In the genomic region with DNA sequence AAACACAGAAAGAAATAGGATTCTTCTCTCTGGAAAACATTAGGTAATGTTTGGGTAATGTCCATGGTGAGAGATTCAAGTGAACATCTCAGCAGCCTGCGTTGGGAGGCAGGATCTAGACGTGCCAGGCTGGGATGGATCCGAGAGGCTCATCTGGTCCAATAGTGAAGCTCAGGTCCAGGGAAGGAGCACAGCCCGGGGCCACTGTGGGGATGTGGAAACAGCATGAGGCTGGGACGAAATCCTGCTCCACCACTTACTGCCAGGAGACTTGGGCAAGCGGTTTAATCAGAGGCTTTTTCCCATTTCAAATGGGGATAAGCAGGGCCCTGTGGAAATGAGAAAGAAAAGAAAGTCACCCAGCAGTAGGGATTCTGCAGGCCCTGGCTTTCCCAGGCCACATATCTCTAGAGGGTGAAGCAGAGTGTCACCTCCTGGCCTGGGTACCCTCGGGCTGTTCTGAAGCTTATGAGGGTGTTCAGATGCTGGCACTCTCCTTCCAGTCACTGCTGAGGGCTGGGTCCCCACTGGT, we compare ENCODE assay signal across 10 cellular contexts.
DNase-seq lines count a peak whose midpoint lies in the region; ATAC-seq and TF ChIP-seq lines count a peak whose summit lies in the region.
"Had no signal": no experiment of that assay in that cellular context is flagged by ENCODE, and none has a peak within 500 bp of the region (broad histone marks: within the 10 kb centered on the region; RNA-seq: fewer than 3 reads in every experiment).

No MANE protein-coding gene starts in this region.

- H3K9me3 Mint-ChIP-seq in endothelial cell (ENCODE audit: unreplicated experiment), result no peaks in the 10 kb centered on the region

- no peak for TF ChIP-seq POLR2A in testis (IDR thresholded peaks at IDR 0.05)

- 41 to 64% methylated on average over 7 of the region's 7 CpGs for WGBS in testis, 2 donors

- in situ Hi-C loops in Panc1 (cut with HindIII; ENCODE audit: low pct_unique_long_range_greater_than_20kb, low sequenced_read_pairs), result no loop called here

- no TSS peak for BruUV-seq in Panc1 (replicated peaks; lab: Mats Ljungman, UMichigan)

- no peak overlapping the region for H3K4me3 Mint-ChIP-seq in endothelial cell (ENCODE audit: unreplicated experiment)

- H3K27ac Mint-ChIP-seq in endothelial cell (ENCODE audit: unreplicated experiment), result peak overlapping the region; percentile 98

- POLR2A ChIA-PET in Panc1 (lab: Charles Lee), result interaction anchor here (0.6 kb wide), 1 partner anchor 312 kb away, joined by 3 read pairs; no protein-coding TSS in a partner anchor

- 0 out of 2 replicates have a peak, but pooled peaks have one; percentile 19 for ATAC-seq in Panc1

- TF ChIP-seq CTCF in Panc1 (IDR thresholded peaks at IDR 0.05) (no peak), endothelial cell (IDR thresholded peaks at IDR 0.05; ENCODE audit: unreplicated experiment) (no peak), testis (IDR thresholded peaks at IDR 0.05) (no peak), GM20000 (IDR thresholded peaks at IDR 0.05; ENCODE audit: extremely low read depth, missing control alignments) (no peak)

- intact Hi-C loops in Panc1 (cut with micrococcal nuclease; ENCODE audit: unreplicated experiment) (no loop called here), testis (cut with DNase I; ENCODE audit: low total_unique reads) (no loop called here)

- H3K36me3 Mint-ChIP-seq in endothelial cell (ENCODE audit: low read depth, unreplicated experiment), result peaks cover 10% of the 10 kb centered on the region

- H3K9me3 ChIP-seq in Panc1 (ENCODE audit: control insufficient read depth, insufficient read depth, low read depth, low read length) (no peaks in the 10 kb centered on the region), testis (no peaks in the 10 kb centered on the region)

- peaks cover 13% of the 10 kb centered on the region for H3K27me3 Mint-ChIP-seq in endothelial cell (ENCODE audit: unreplicated experiment)

- CTCF ChIA-PET in Panc1 (lab: Charles Lee), result interaction anchor here (0.5 kb wide), 1 partner anchor 425 kb away, joined by 4 read pairs; no protein-coding TSS in a partner anchor

- no peaks in the 10 kb centered on the region for H3K4me1 ChIP-seq in Panc1 (ENCODE audit: control insufficient read depth, insufficient read depth, low read length)
- peaks cover 4% of the 10 kb centered on the region for H3K4me1 ChIP-seq in testis

- H3K27ac ChIP-seq in Panc1 (ENCODE audit: low read length), result no peak overlapping the region
- no peak overlapping the region for H3K27ac ChIP-seq in testis

- DNase-seq in Panc1 (ENCODE audit: low read depth, low spot score), result no peak
- DNase-seq in endothelial cell (ENCODE audit: low spot score), result no peak
- peak; percentile 24 for DNase-seq in mucosa of gallbladder (ENCODE audit: low spot score)
- peak; percentile 17 for DNase-seq in testis
- no peak for DNase-seq in GM20000 (ENCODE audit: low spot score)
- no peak for DNase-seq in KG1 (lab: John Stamatoyannopoulos, UW)
- no peak for DNase-seq in activated naive CD4-positive, alpha-beta T cell treated with anti-CD3 and anti-CD28 coated beads, Interleukin-2, amount 50 U/mL, for 16 hours
- no peak for DNase-seq in activated effector memory CD4-positive, alpha-beta T cell treated with Interleukin-2 at 50 U/mL for 16 hours
- DNase-seq: DMS 273 treated with DMSO at 0.1 percent for 48 hours had no signal

- H3K36me3 ChIP-seq in Panc1 (ENCODE audit: control insufficient read depth, insufficient read depth, low read length) (no peaks in the 10 kb centered on the region), testis (ENCODE audit: low read depth, missing control alignments) (no peaks in the 10 kb centered on the region)

- peaks cover 27% of the 10 kb centered on the region for H3K4me1 Mint-ChIP-seq in endothelial cell (ENCODE audit: unreplicated experiment)

- 0 out of 2 replicates have a peak, but pooled peaks cover 3% of the 10 kb centered on the region for H3K27me3 ChIP-seq in Panc1 (ENCODE audit: control insufficient read depth, insufficient read depth, low read length)
- no peaks in the 10 kb centered on the region for H3K27me3 ChIP-seq in testis

- H3K4me3 ChIP-seq in Panc1 (ENCODE audit: low read depth in 2 of 2, low read length in 2 of 2) (no peak overlapping the region), testis (no peak overlapping the region)
- H3K4me3 ChIP-seq: GM12878 had no signal

Comparison
In these comparisons a context has a peak if more than half of its experiments do, and no peak if none do; other contexts are left out.
1. DNase-seq: peak in mucosa of gallbladder (single experiment) and testis (single experiment); none in Panc1 (single experiment), endothelial cell (single experiment), GM20000 (single experiment), KG1 (single experiment), activated naive CD4-positive, alpha-beta T cell treated with anti-CD3 and anti-CD28 coated beads, Interleukin-2, amount 50 U/mL, for 16 hours (single experiment) and activated effector memory CD4-positive, alpha-beta T cell treated with Interleukin-2 at 50 U/mL for 16 hours (single experiment).